ENCODE assay signal across 12 cellular contexts in the genomic region with DNA sequence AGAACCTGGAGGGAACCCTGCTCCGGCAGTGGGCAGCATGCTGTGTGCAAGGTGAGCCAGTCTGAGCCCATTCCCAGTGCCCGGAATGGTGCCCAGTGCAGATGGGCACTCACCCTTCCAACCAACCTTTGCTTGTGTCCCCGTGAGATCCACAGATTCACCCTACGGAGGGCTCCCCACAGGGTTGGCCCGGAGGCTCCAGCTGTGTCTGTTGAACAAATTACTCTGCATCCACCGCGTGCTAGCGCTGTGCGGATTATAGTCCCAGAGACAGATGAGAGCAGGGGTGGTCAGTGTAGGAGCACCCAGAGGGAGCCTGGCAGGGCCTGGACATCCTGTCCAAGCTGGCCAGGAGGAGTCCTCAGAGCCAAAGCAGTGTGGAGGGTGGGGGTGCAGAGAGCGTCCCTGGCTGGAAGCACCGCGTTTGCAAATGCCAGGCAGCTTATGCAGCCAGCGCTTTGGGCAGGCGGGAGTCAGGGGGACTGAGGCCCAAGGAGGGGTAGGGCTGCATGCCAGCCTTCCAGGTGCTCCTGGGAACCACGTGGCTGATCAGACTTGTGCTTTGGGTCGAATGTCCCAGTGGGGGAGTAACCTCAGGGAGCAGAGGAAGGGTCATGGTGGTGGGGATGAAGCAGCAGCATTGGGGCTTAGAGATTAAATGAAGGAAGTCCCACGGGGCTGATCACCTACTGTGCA.
DNase-seq lines count a peak whose midpoint lies in the region; ATAC-seq, FAIRE-seq and TF ChIP-seq lines count a peak whose summit lies in the region.
"Had no signal": no experiment of that assay in that cellular context is flagged by ENCODE, and none has a peak within 500 bp of the region (broad histone marks: within the 10 kb centered on the region; RNA-seq: fewer than 3 reads in every experiment).

No MANE protein-coding gene starts in this region.

- peaks cover 3% of the 10 kb centered on the region; the same call in 1 of the 2 replicates for H4K20me1 ChIP-seq in HepG2 (ENCODE audit: insufficient read depth, low read length)

- H3K27me3 ChIP-seq in right lobe of liver (no peaks in the 10 kb centered on the region), HepG2 (ENCODE audit: control insufficient read depth in 1 of 2, insufficient read depth in 2 of 2, low read length in 2 of 2) (peaks cover 28 to 93% of the 10 kb centered on the region in 2 experiments), body of pancreas (no peaks in the 10 kb centered on the region)
- no peaks in the 10 kb centered on the region for H3K27me3 ChIP-seq in naive thymus-derived CD4-positive, alpha-beta T cell (ENCODE audit: control insufficient read depth in 2 of 2, insufficient read depth in 2 of 2, low read length in 2 of 2)

- no peaks in the 10 kb centered on the region for H3K27me3 Mint-ChIP-seq in naive thymus-derived CD4-positive, alpha-beta T cell

- TF ChIP-seq RAD21 in HepG2 (CRISPR knock-in tag; IDR thresholded peaks at IDR 0.05), result no peak

- no TSS peak for BruUV-seq in HepG2 (replicated peaks; lab: Mats Ljungman, UMichigan)

- peak overlapping the region in 8 of 9 donors; percentile 69 to 86 (median 82) for H3K27ac Mint-ChIP-seq in naive thymus-derived CD4-positive, alpha-beta T cell

- no peak overlapping the region for H2AFZ ChIP-seq in HepG2 (ENCODE audit: low read length)
- H2AFZ ChIP-seq: parathyroid adenoma had no signal

- ATAC-seq in right lobe of liver (no peak), HepG2 (no peak), body of pancreas (no peak), GM21381 (IDR thresholded peaks at IDR 0.05; ENCODE audit: unreplicated experiment) (no peak), GM21528 (IDR thresholded peaks at IDR 0.05; ENCODE audit: low FRiP score, unreplicated experiment) (no peak)
- no peak for ATAC-seq in naive thymus-derived CD4-positive, alpha-beta T cell

- H3K9me3 Mint-ChIP-seq in naive thymus-derived CD4-positive, alpha-beta T cell, result no peaks in the 10 kb centered on the region
- H3K9me3 Mint-ChIP-seq: CD8-positive, alpha-beta memory T cell had no signal

- 65% methylated on average over 11 of the region's 17 CpGs for WGBS in right lobe of liver (ENCODE audit: insufficient coverage, low coverage, low lambda C conversion rate, missing lambda C conversion rate)
- WGBS in HepG2 (ENCODE audit: low lambda C conversion rate), result 28% methylated on average over 9 of the region's 17 CpGs
- WGBS in body of pancreas, 2 donors, result 73 to 78% methylated on average over 8 to 17 of the region's 17 CpGs

- CTCF ChIA-PET in HepG2 (lab: Yijun Ruan, JAX; ENCODE audit: low intra/inter-chr PET ratio, low total read pairs), result no interaction called here
- CTCF ChIA-PET in naive thymus-derived CD4-positive, alpha-beta T cell (lab: Charles Lee), result interaction anchor here (0.7 kb wide), 1 partner anchor 32 kb away, joined by 3 read pairs; no protein-coding TSS in a partner anchor

- TF ChIP-seq CTCF in right lobe of liver (IDR thresholded peaks at IDR 0.05) (no peak), HepG2 (CRISPR knock-in tag; IDR thresholded peaks at IDR 0.05) (no peak), body of pancreas (IDR thresholded peaks at IDR 0.05) (no peak)

- H3K36me3 Mint-ChIP-seq in naive thymus-derived CD4-positive, alpha-beta T cell, result peaks cover 0 to 10% (median 4%) of the 10 kb centered on the region in 5 donors
- H3K36me3 Mint-ChIP-seq: CD8-positive, alpha-beta memory T cell had no signal

- H3K4me3 ChIP-seq in right lobe of liver (no peak overlapping the region), HepG2 (replicated peaks in 1 of 3; ENCODE audit: insufficient read depth in 1 of 3, low read depth in 2 of 3, low read length in 3 of 3) (no peak overlapping the region), body of pancreas (no peak overlapping the region)
- H3K4me3 ChIP-seq in naive thymus-derived CD4-positive, alpha-beta T cell (ENCODE audit: low read length), result no peak overlapping the region

- H3K4me3 Mint-ChIP-seq in naive thymus-derived CD4-positive, alpha-beta T cell, result peak overlapping the region in 8 of 10 donors; percentile 16 to 72 (median 46)

- H3K79me2 ChIP-seq in HepG2 (ENCODE audit: insufficient read depth, low read length), result no peaks in the 10 kb centered on the region
- H3K79me2 ChIP-seq: parathyroid adenoma had no signal

- no peak overlapping the region for H3K9ac ChIP-seq in HepG2 (ENCODE audit: insufficient read depth, low read depth, low read length)
- H3K9ac ChIP-seq: parathyroid adenoma had no signal

- FAIRE-seq in HepG2 (lab: Jason Lieb, UNC), result no peak

- intact Hi-C loops in right lobe of liver (cut with DNase I), result loop anchor here in 1 of 2 donors (10.0 kb wide), 1 partner anchor 321 kb away; no protein-coding TSS in a partner anchor
- intact Hi-C loops in HepG2 (cut with micrococcal nuclease; ENCODE audit: unreplicated experiment), result no loop called here
- intact Hi-C loops in body of pancreas (cut with DNase I), result loop anchor here (10.0 kb wide), 1 partner anchor 221 kb away; the partner anchor contains the start of genes C11orf21 and TSPAN32
- intact Hi-C loops in naive thymus-derived CD4-positive, alpha-beta T cell (cut with micrococcal nuclease), result no loop called here

- H3K4me2 ChIP-seq in HepG2 (ENCODE audit: low read depth, low read length), result no peak overlapping the region

- peaks cover 17 to 58% (median 35%) of the 10 kb centered on the region in 7 donors for H3K4me1 Mint-ChIP-seq in naive thymus-derived CD4-positive, alpha-beta T cell

- no peak overlapping the region for H3K27ac ChIP-seq in right lobe of liver
- no peak overlapping the region for H3K27ac ChIP-seq in HepG2 (ENCODE audit: extremely low read length, insufficient read depth, low read length)
- no peak overlapping the region for H3K27ac ChIP-seq in body of pancreas
- no peak overlapping the region for H3K27ac ChIP-seq in naive thymus-derived CD4-positive, alpha-beta T cell (ENCODE audit: low read depth, low read length)
- H3K27ac ChIP-seq: HL-60, parathyroid adenoma had no signal

- no peaks in the 10 kb centered on the region for H3K36me3 ChIP-seq in right lobe of liver
- H3K36me3 ChIP-seq in HepG2 (replicated peaks in 1 of 2; ENCODE audit: control insufficient read depth in 1 of 2, insufficient read depth in 2 of 2, low read length in 2 of 2), result no peaks in the 10 kb centered on the region
- H3K36me3 ChIP-seq in body of pancreas (replicated peaks in 1 of 2; ENCODE audit: insufficient read depth in 1 of 2, low read depth in 2 of 2), result no peaks in the 10 kb centered on the region
- H3K36me3 ChIP-seq in naive thymus-derived CD4-positive, alpha-beta T cell (ENCODE audit: control insufficient read depth in 2 of 3, insufficient read depth in 3 of 3, low read length in 3 of 3), result peaks cover 0 to 38% (median 0%) of the 10 kb centered on the region in 3 experiments

- DNase-seq in right lobe of liver (peak; percentile 14 to 44 (median 32)), HepG2 (ENCODE audit: low spot score) (no peak), body of pancreas (peak in 3 of 4 donors; percentile 14 to 62 (median 53)), ureter (ENCODE audit: low spot score) (peak; percentile 41), AML-193 (lab: John Stamatoyannopoulos, UW) (no peak)
- peak in 2 of 9 donors; percentile 5 to 15 for DNase-seq in naive thymus-derived CD4-positive, alpha-beta T cell
- DNase-seq: NCI-H1436 treated with DMSO at 0.1 percent for 48 hours had no signal

- TF ChIP-seq POLR2A in right lobe of liver (IDR thresholded peaks at IDR 0.05) (no peak), HepG2 (IDR thresholded peaks at IDR 0.05; ENCODE audit: insufficient read depth in 1 of 2, low read depth in 2 of 2, low read length in 2 of 2) (no peak), body of pancreas (IDR thresholded peaks at IDR 0.05) (no peak)

- no peaks in the 10 kb centered on the region for H3K9me3 ChIP-seq in right lobe of liver
- H3K9me3 ChIP-seq in HepG2 (ENCODE audit: low read length), result no peaks in the 10 kb centered on the region
- no peaks in the 10 kb centered on the region for H3K9me3 ChIP-seq in body of pancreas
- H3K9me3 ChIP-seq in naive thymus-derived CD4-positive, alpha-beta T cell (ENCODE audit: control insufficient read depth in 2 of 3, low read length in 3 of 3), result no peaks in the 10 kb centered on the region

- H3K4me1 ChIP-seq in right lobe of liver, result no peaks in the 10 kb centered on the region
- peaks cover 10% of the 10 kb centered on the region; the same call in 1 of the 2 replicates for H3K4me1 ChIP-seq in HepG2 (ENCODE audit: insufficient read depth, low read length)
- peaks cover 28% of the 10 kb centered on the region for H3K4me1 ChIP-seq in body of pancreas
- H3K4me1 ChIP-seq in naive thymus-derived CD4-positive, alpha-beta T cell (ENCODE audit: control insufficient read depth in 2 of 2, insufficient read depth in 2 of 2, low read length in 2 of 2), result peaks cover 0 to 23% of the 10 kb centered on the region in 2 donors

- in situ Hi-C loops in HepG2 (cut with HindIII; ENCODE audit: extremely low pct_ligation_motif_present, low pct_unique_long_range_greater_than_20kb), result loop anchor here (5.0 to 10.0 kb wide), 2 partner anchors 213 to 331 kb away; no protein-coding TSS in a partner anchor

- TF ChIP-seq EP300 in HepG2 (IDR thresholded peaks at IDR 0.05; ENCODE audit: low read depth in 2 of 2, low read length in 2 of 2), result no peak
- TF ChIP-seq EP300 in HepG2 (CRISPR knock-in tag; IDR thresholded peaks at IDR 0.05; ENCODE audit: borderline replicate concordance), result no peak

- POLR2A ChIA-PET in HepG2 (lab: Yijun Ruan, JAX), result no interaction called here
- POLR2A ChIA-PET in naive thymus-derived CD4-positive, alpha-beta T cell (lab: Charles Lee), result interaction anchor here (1.0 kb wide), 1 partner anchor 79 kb away, joined by 3 read pairs; no protein-coding TSS in a partner anchor

TF ChIP-seq in HepG2, 621 proteins besides CTCF, POLR2A, EP300 and RAD21 (continues in another document):
- TF ChIP-seq ZNF569 (CRISPR knock-in tag; IDR thresholded peaks at IDR 0.05; ENCODE audit: borderline replicate concordance) (no peak), RXRB (CRISPR knock-in tag; IDR thresholded peaks at IDR 0.05; ENCODE audit: borderline replicate concordance) (no peak), GFI1 (CRISPR knock-in tag; IDR thresholded peaks at IDR 0.05; ENCODE audit: borderline replicate concordance) (no peak), PAX8 (CRISPR knock-in tag; IDR thresholded peaks at IDR 0.05; ENCODE audit: borderline replicate concordance) (no peak), ZNF605 (CRISPR knock-in tag; IDR thresholded peaks at IDR 0.05) (no peak), ZBTB14 (CRISPR knock-in tag; IDR thresholded peaks at IDR 0.05) (no peak), XRCC5 (optimal IDR thresholded peaks at IDR 0.05; ENCODE audit: low read length) (no peak), ZEB1 (IDR thresholded peaks at IDR 0.05; ENCODE audit: insufficient replicate concordance, low read depth) (no peak)

Comparison
In these comparisons a context has a peak if more than half of its experiments do, and no peak if none do; other contexts are left out.
1. DNase-seq: peak in right lobe of liver (3 of 3), body of pancreas (3 of 4) and ureter (single experiment); none in HepG2 (single experiment) and AML-193 (0 of 2).